8 cellular contexts compared by ENCODE assay signal in genomic region chr17:32486701-32487459, GRCh38. TPM values are rescaled to one million over a fixed set of nuclear protein-coding genes. Genes with fewer than 3 reads are reported as not detected.
DNase-seq lines count a peak whose midpoint lies in the region; ATAC-seq, FAIRE-seq and TF ChIP-seq lines count a peak whose summit lies in the region.

Gene CDK5R1 (plus strand): TSS chr17:32486993. CDS start chr17:32487621, 628 bp downstream.

- peak within 1 kb of the TSS; percentile 28 for H3K27ac Mint-ChIP-seq in nephron progenitor cell

- H3K36me3 Mint-ChIP-seq in nephron progenitor cell (ENCODE audit: low read depth): peaks cover 11% of the 10 kb centered on the region

- peaks cover 45% of the 10 kb centered on the region for H4K20me1 ChIP-seq in BLaER1

- H3K9me3 Mint-ChIP-seq in nephron progenitor cell: no peaks in the 10 kb centered on the region

- FAIRE-seq in GM19239 (lab: Jason Lieb, UNC): no peak

- H3K27ac ChIP-seq in BLaER1: peak within 1 kb of the TSS; percentile 91
- H3K27ac ChIP-seq in testis: peak within 1 kb of the TSS; percentile 76 to 78

- H3K9me3 ChIP-seq in BLaER1 (no peaks in the 10 kb centered on the region), testis (no peaks in the 10 kb centered on the region)

- H3K27me3 ChIP-seq in BLaER1 (no peaks in the 10 kb centered on the region), testis (no peaks in the 10 kb centered on the region)

- TF ChIP-seq CTCF in fibroblast of the aortic adventitia (IDR thresholded peaks at IDR 0.05; ENCODE audit: insufficient read depth, low read length) (no peak), nephron progenitor cell (IDR thresholded peaks at IDR 0.05) (no peak), testis (IDR thresholded peaks at IDR 0.05) (no peak)

- peaks cover 6% of the 10 kb centered on the region for H3K27me3 Mint-ChIP-seq in nephron progenitor cell (ENCODE audit: low read depth, poor library complexity)

- DNase-seq in GM19239 (ENCODE audit: insufficient read length, low spot score) (peak; percentile 84), fibroblast of the aortic adventitia (ENCODE audit: low read depth) (peak; percentile 12), nephron progenitor cell (peak; percentile 90), testis (peak; percentile 75)
- DNase-seq in activated T-helper 9 cell treated with anti-CD3 and anti-CD28 coated beads, Interleukin-2, amount 50 U/mL, for 16 hours (ENCODE audit: low read depth): peak; percentile 56

- ATAC-seq in HG03521 (IDR thresholded peaks at IDR 0.05; ENCODE audit: unreplicated experiment): peak; percentile 53

- intact Hi-C loops in testis (cut with DNase I; ENCODE audit: low total_unique reads): no loop called here

- H3K4me1 Mint-ChIP-seq in nephron progenitor cell: peaks cover 74% of the 10 kb centered on the region

- peak within 1 kb of the TSS; percentile 93 for H3K4me3 Mint-ChIP-seq in nephron progenitor cell

- H3K4me1 ChIP-seq in BLaER1: peaks cover 61% of the 10 kb centered on the region
- peaks cover 30% of the 10 kb centered on the region for H3K4me1 ChIP-seq in testis

- no peak for TF ChIP-seq POLR2A in testis (IDR thresholded peaks at IDR 0.05)

- WGBS in testis, 2 donors: 0% methylated on average over 33 of the region's 135 CpGs; no CpG with 5 or more reads in 1 of the 2 donors

- H3K9ac ChIP-seq in BLaER1: peak within 1 kb of the TSS; percentile 92

- H3K4me2 ChIP-seq in BLaER1: peak within 1 kb of the TSS; percentile 82

- peak within 1 kb of the TSS; percentile 88 for H3K4me3 ChIP-seq in BLaER1
- H3K4me3 ChIP-seq in fibroblast of the aortic adventitia (ENCODE audit: low read depth, low read length): peak within 1 kb of the TSS; percentile 67
- peak within 1 kb of the TSS; percentile 59 to 61 for H3K4me3 ChIP-seq in testis

- H3K36me3 ChIP-seq in BLaER1 (peaks cover 46% of the 10 kb centered on the region), testis (ENCODE audit: low read depth, missing control alignments) (no peaks in the 10 kb centered on the region)

TF ChIP-seq in PFSK-1, 5 proteins besides CTCF, POLR2A, EP300 and RAD21:
- no peak for TF ChIP-seq SIN3A (IDR thresholded peaks at IDR 0.05; ENCODE audit: borderline replicate concordance, insufficient read depth, low read length)
- TF ChIP-seq REST (IDR thresholded peaks at IDR 0.05; ENCODE audit: insufficient read depth in 1 of 2, low read depth in 2 of 2, low read length in 2 of 2): peak; percentile 73 to 85
- TF ChIP-seq FOXP2 (optimal IDR thresholded peaks at IDR 0.05; ENCODE audit: borderline replicate concordance, extremely low read depth, extremely low read length, insufficient read depth): peak; percentile 15

RNA-seq across cellular contexts. Expression of gene CDK5R1, which starts in this region (rescaled TPM):
- polyA plus RNA-seq in PFSK-1 (2012; ENCODE audit: insufficient read length, low read depth): 4.7 TPM
- total RNA-seq in fibroblast of the aortic adventitia (ENCODE audit: low replicate concordance) (0.49 and 1.4 TPM in 2 replicates), testis (10 to 100 TPM; 13.2 to 17.0 TPM)
- polyA plus RNA-seq in testis (ENCODE audit: insufficient read depth, low read depth, low replicate concordance): 16.2 TPM

Comparison
In these comparisons a context has a peak if more than half of its experiments do, and no peak if none do; other contexts are left out.
1. Peak in every context shown above with its lines: DNase-seq, ATAC-seq, H3K4me3 ChIP-seq and H3K27ac ChIP-seq.
2. DNase-seq: peak in every context shown above with its lines; median percentile 90 in nephron progenitor cell; 84 in GM19239; 75 in testis; 56 in activated T-helper 9 cell treated with anti-CD3 and anti-CD28 coated beads, Interleukin-2, amount 50 U/mL, for 16 hours; 12 in fibroblast of the aortic adventitia.